Comparison of ENCODE assay signal across 1 cellular context in genomic region chr3:195849322-195850074, GRCh38.
A peak's percentile ranks its signal among the peaks of the same experiment; 100 is the strongest.
TF ChIP-seq lines count a peak whose summit lies in the region.

No MANE protein-coding gene starts in this region.

TF ChIP-seq in HepG2, 621 proteins besides CTCF, POLR2A, EP300 and RAD21 (continued from another document and continues in another):
- TF ChIP-seq FOXP4 (CRISPR knock-in tag; IDR thresholded peaks at IDR 0.05): no peak
- TF ChIP-seq ZNF749 (CRISPR knock-in tag; IDR thresholded peaks at IDR 0.05; ENCODE audit: borderline replicate concordance): no peak
- TF ChIP-seq RARA (CRISPR knock-in tag; IDR thresholded peaks at IDR 0.05): no peak
- TF ChIP-seq FOXA1 (IDR thresholded peaks at IDR 0.05): no peak
- TF ChIP-seq FOXA1 (CRISPR knock-in tag; IDR thresholded peaks at IDR 0.05): no peak
- TF ChIP-seq PAXIP1 (CRISPR knock-in tag; conservative IDR thresholded peaks at IDR 0.05): no peak
- no peak for TF ChIP-seq KLF15 (CRISPR knock-in tag; IDR thresholded peaks at IDR 0.05; ENCODE audit: borderline replicate concordance)
- no peak for TF ChIP-seq ERF (CRISPR knock-in tag; IDR thresholded peaks at IDR 0.05)
- no peak for TF ChIP-seq BRCA1 (CRISPR knock-in tag; IDR thresholded peaks at IDR 0.05)
- no peak for TF ChIP-seq NCOR1 (IDR thresholded peaks at IDR 0.05; ENCODE audit: borderline replicate concordance, low read length)
- TF ChIP-seq ZNF883 (CRISPR knock-in tag; IDR thresholded peaks at IDR 0.05; ENCODE audit: not compliant biosample characterization): no peak
- TF ChIP-seq ZNF24 (IDR thresholded peaks at IDR 0.05): no peak
- TF ChIP-seq ZNF280B (CRISPR knock-in tag; IDR thresholded peaks at IDR 0.05; ENCODE audit: borderline replicate concordance): no peak
- TF ChIP-seq ZNF446 (CRISPR knock-in tag; IDR thresholded peaks at IDR 0.05): no peak
- peak; percentile 28; the same call in 1 of the 2 replicates for TF ChIP-seq HOXA3 (CRISPR knock-in tag; IDR thresholded peaks at IDR 0.05)
- no peak for TF ChIP-seq ZNF841 (CRISPR knock-in tag; IDR thresholded peaks at IDR 0.05; ENCODE audit: borderline replicate concordance)
- no peak for TF ChIP-seq ZNF530 (CRISPR knock-in tag; IDR thresholded peaks at IDR 0.05; ENCODE audit: low read depth)
- TF ChIP-seq ETS1 (CRISPR knock-in tag; IDR thresholded peaks at IDR 0.05): no peak
- TF ChIP-seq ZNF17 (CRISPR knock-in tag; IDR thresholded peaks at IDR 0.05): no peak
- TF ChIP-seq ZNF7 (CRISPR knock-in tag; IDR thresholded peaks at IDR 0.05): no peak
- no peak for TF ChIP-seq CAMTA2 (CRISPR knock-in tag; IDR thresholded peaks at IDR 0.05; ENCODE audit: borderline replicate concordance)
- TF ChIP-seq HNF4A (CRISPR knock-in tag; IDR thresholded peaks at IDR 0.05): no peak
- TF ChIP-seq HCFC1 (IDR thresholded peaks at IDR 0.05; ENCODE audit: low read depth, low read length): no peak
- TF ChIP-seq ATM (IDR thresholded peaks at IDR 0.05; ENCODE audit: borderline replicate concordance): no peak
- TF ChIP-seq ZNF782 (CRISPR knock-in tag; IDR thresholded peaks at IDR 0.05; ENCODE audit: borderline replicate concordance): no peak
- no peak for TF ChIP-seq ELF4 (CRISPR knock-in tag; IDR thresholded peaks at IDR 0.05; ENCODE audit: borderline replicate concordance)
- no peak for TF ChIP-seq CHD4 (IDR thresholded peaks at IDR 0.05; ENCODE audit: borderline replicate concordance, low read length)
- TF ChIP-seq RNF2 (conservative IDR thresholded peaks at IDR 0.05; ENCODE audit: low read depth): 0 out of 2 replicates have a peak, but pooled peaks have one; percentile 35
- no peak for TF ChIP-seq KLF11 (CRISPR knock-in tag; IDR thresholded peaks at IDR 0.05)
- no peak for TF ChIP-seq ZNF329 (CRISPR knock-in tag; IDR thresholded peaks at IDR 0.05; ENCODE audit: low read depth)
- TF ChIP-seq PRDM10 (CRISPR knock-in tag; IDR thresholded peaks at IDR 0.05; ENCODE audit: low read depth): no peak
- no peak for TF ChIP-seq ADNP (CRISPR knock-in tag; IDR thresholded peaks at IDR 0.05)
- peak in 1 of 2 experiments; percentile 30; a peak in 1 of 4 replicates for TF ChIP-seq HMGXB4 (CRISPR knock-in tag; IDR thresholded peaks at IDR 0.05; ENCODE audit: borderline replicate concordance in 1 of 2, low read depth in 1 of 2)
- no peak for TF ChIP-seq ZSCAN21 (CRISPR knock-in tag; IDR thresholded peaks at IDR 0.05; ENCODE audit: borderline replicate concordance)
- TF ChIP-seq PHF20 (CRISPR knock-in tag; IDR thresholded peaks at IDR 0.05): no peak
- TF ChIP-seq WIZ (CRISPR knock-in tag; IDR thresholded peaks at IDR 0.05): no peak
- TF ChIP-seq ZMAT3 (CRISPR knock-in tag; conservative IDR thresholded peaks at IDR 0.05): no peak
- TF ChIP-seq XRCC5 (optimal IDR thresholded peaks at IDR 0.05; ENCODE audit: low read length): peak; percentile 55
- TF ChIP-seq MAF1 (CRISPR knock-in tag; IDR thresholded peaks at IDR 0.05; ENCODE audit: borderline replicate concordance): no peak
- peak; percentile 45; the same call in 1 of the 2 replicates for TF ChIP-seq UBTF (CRISPR knock-in tag; IDR thresholded peaks at IDR 0.05)
- TF ChIP-seq RBM22 (optimal IDR thresholded peaks at IDR 0.05; ENCODE audit: low read length): no peak
- no peak for TF ChIP-seq ZNF577 (CRISPR knock-in tag; IDR thresholded peaks at IDR 0.05; ENCODE audit: borderline replicate concordance, low read depth)
- no peak for TF ChIP-seq NR2C2 (CRISPR knock-in tag; IDR thresholded peaks at IDR 0.05; ENCODE audit: borderline replicate concordance)
- TF ChIP-seq CREM (IDR thresholded peaks at IDR 0.05): no peak
- TF ChIP-seq CREM (CRISPR knock-in tag; IDR thresholded peaks at IDR 0.05): no peak
- TF ChIP-seq ZNF496 (CRISPR knock-in tag; IDR thresholded peaks at IDR 0.05; ENCODE audit: insufficient replicate concordance): no peak
- no peak for TF ChIP-seq TFE3 (CRISPR knock-in tag; IDR thresholded peaks at IDR 0.05)
- TF ChIP-seq ZNF792 (CRISPR knock-in tag; IDR thresholded peaks at IDR 0.05): no peak
- no peak for TF ChIP-seq SNRNP70 (IDR thresholded peaks at IDR 0.05; ENCODE audit: low read depth, low read length)
- TF ChIP-seq GABPB1 (CRISPR knock-in tag; IDR thresholded peaks at IDR 0.05): peak; percentile 33; the same call in 1 of the 2 replicates
- no peak for TF ChIP-seq ZNF878 (CRISPR knock-in tag; IDR thresholded peaks at IDR 0.05)
- TF ChIP-seq DDIT3 (CRISPR knock-in tag; IDR thresholded peaks at IDR 0.05): no peak
